Comparison of ENCODE assay signal across 12 cellular contexts in genomic region chr5:68898961-68899471, GRCh38.
DNase-seq lines count a peak whose midpoint lies in the region; ATAC-seq lines count a peak whose summit lies in the region.
"Had no signal": no experiment of that assay in that cellular context is flagged by ENCODE, and none has a peak within 500 bp of the region (broad histone marks: within the 10 kb centered on the region; RNA-seq: fewer than 3 reads in every experiment).

No MANE protein-coding gene starts in this region.

- DNase-seq in H4 (ENCODE audit: low spot score) (peak; percentile 72), NCI-H226 (peak; percentile 90), dermis blood vessel endothelial cell (peak; percentile 37), non-pigmented ciliary epithelial cell (ENCODE audit: low read depth) (peak; percentile 18), epidermal melanocyte (ENCODE audit: insufficient read length, low spot score) (no peak)
- DNase-seq in stimulated activated CD4-positive, alpha-beta T cell treated with anti-CD3 and anti-CD28 coated beads, Interleukin-2, amount 100 ng/mL, for 48 hours = no peak
- DNase-seq: small intestine, upper lobe of left lung had no signal

- ATAC-seq in HG03460 (IDR thresholded peaks at IDR 0.05; ENCODE audit: unreplicated experiment) (no peak), HG03095 (IDR thresholded peaks at IDR 0.05; ENCODE audit: unreplicated experiment) (no peak)
- ATAC-seq: activated naive CD4-positive, alpha-beta T cell treated with anti-CD3 and anti-CD28 coated beads, Interleukin-2, amount 50 U/mL, for 72 hours; GM12878 had no signal

Comparison
In these comparisons a context has a peak if more than half of its experiments do, and no peak if none do; other contexts are left out.
1. DNase-seq: peak in H4 (single experiment), NCI-H226 (single experiment), dermis blood vessel endothelial cell (single experiment) and non-pigmented ciliary epithelial cell (single experiment); none in epidermal melanocyte (single experiment) and stimulated activated CD4-positive, alpha-beta T cell treated with anti-CD3 and anti-CD28 coated beads, Interleukin-2, amount 100 ng/mL, for 48 hours (0 of 2).